In the genomic region with DNA sequence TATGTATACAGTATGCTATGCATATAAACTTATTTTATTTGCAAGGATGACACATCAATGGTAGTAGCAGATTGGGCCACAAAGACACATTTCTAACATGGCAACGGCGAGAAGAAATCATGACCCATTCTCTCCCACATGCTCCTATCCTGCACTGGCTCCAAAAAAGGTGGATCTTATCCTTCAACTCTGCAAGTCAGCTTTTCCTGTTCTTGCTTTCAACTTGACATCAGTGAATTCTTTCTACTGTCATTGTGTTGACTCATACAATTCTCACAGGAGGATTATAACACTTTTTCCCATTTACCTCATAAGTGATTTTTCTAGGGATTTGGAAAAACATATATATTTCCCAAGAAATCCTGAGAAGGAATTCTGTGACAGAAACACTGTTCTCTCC, we compare ENCODE assay signal across 24 cellular contexts. TPM values are rescaled to one million over a fixed set of nuclear protein-coding genes. Genes with fewer than 3 reads are reported as not detected.
A peak's percentile ranks its signal among the peaks of the same experiment; 100 is the strongest.
DNase-seq lines count a peak whose midpoint lies in the region; ATAC-seq, FAIRE-seq and TF ChIP-seq lines count a peak whose summit lies in the region.
"Had no signal": no experiment of that assay in that cellular context is flagged by ENCODE, and none has a peak within 500 bp of the region (broad histone marks: within the 10 kb centered on the region; RNA-seq: fewer than 3 reads in every experiment).

No MANE protein-coding gene starts in this region.

- in situ Hi-C loops in HepG2 (cut with HindIII; ENCODE audit: extremely low pct_ligation_motif_present, low pct_unique_long_range_greater_than_20kb): no loop called here

- H3K27me3 ChIP-seq in liver (ENCODE audit: control insufficient read depth in 4 of 4, insufficient read depth in 4 of 4, low read length in 3 of 4) (no peaks in the 10 kb centered on the region), HepG2 (ENCODE audit: control insufficient read depth in 1 of 2, insufficient read depth in 2 of 2, low read length in 2 of 2) (no peaks in the 10 kb centered on the region)
- H3K27me3 ChIP-seq: body of pancreas, left lung had no signal

- H3K4me1 ChIP-seq in liver (ENCODE audit: control insufficient read depth in 4 of 4, insufficient read depth in 4 of 4, low read length in 3 of 4): peaks cover 8 to 32% (median 21%) of the 10 kb centered on the region in 4 donors
- H3K4me1 ChIP-seq in HepG2 (ENCODE audit: insufficient read depth, low read length): no peaks in the 10 kb centered on the region

- 37% methylated on average over 2 of the region's 2 CpGs for WGBS in liver
- 96% methylated on average over 2 of the region's 2 CpGs for WGBS in HepG2 (ENCODE audit: low lambda C conversion rate)

- H4K20me1 ChIP-seq in HepG2 (ENCODE audit: insufficient read depth, low read length): no peaks in the 10 kb centered on the region

- CTCF ChIA-PET in HepG2 (lab: Yijun Ruan, JAX; ENCODE audit: low intra/inter-chr PET ratio, low total read pairs): no interaction called here

- no peak overlapping the region for H2AFZ ChIP-seq in HepG2 (ENCODE audit: low read length)

- BruUV-seq in HepG2 (replicated peaks; lab: Mats Ljungman, UMichigan): no TSS peak

- POLR2A ChIA-PET in HepG2 (lab: Yijun Ruan, JAX): no interaction called here

- TF ChIP-seq EP300 in HepG2 (IDR thresholded peaks at IDR 0.05; ENCODE audit: low read depth in 2 of 2, low read length in 2 of 2) (no peak), HepG2 (CRISPR knock-in tag; IDR thresholded peaks at IDR 0.05; ENCODE audit: borderline replicate concordance) (no peak)

- H3K9me3 ChIP-seq in liver (ENCODE audit: control insufficient read depth in 4 of 4, low read length in 3 of 4): no peaks in the 10 kb centered on the region
- no peaks in the 10 kb centered on the region for H3K9me3 ChIP-seq in HepG2 (ENCODE audit: low read length)
- H3K9me3 ChIP-seq: body of pancreas, left lung, mucosa of descending colon, psoas muscle had no signal

- ATAC-seq in HepG2: no peak
- ATAC-seq: body of pancreas, left lung, mucosa of descending colon had no signal

- H3K36me3 ChIP-seq in liver (ENCODE audit: control insufficient read depth in 4 of 4, insufficient read depth in 3 of 4, low read depth in 1 of 4, low read length in 3 of 4) (peaks cover 0 to 6% (median 3%) of the 10 kb centered on the region in 4 donors), HepG2 (replicated peaks in 1 of 2; ENCODE audit: control insufficient read depth in 1 of 2, insufficient read depth in 2 of 2, low read length in 2 of 2) (no peaks in the 10 kb centered on the region)

- no peak for TF ChIP-seq POLR2A in HepG2 (IDR thresholded peaks at IDR 0.05; ENCODE audit: insufficient read depth in 1 of 2, low read depth in 2 of 2, low read length in 2 of 2)

- FAIRE-seq in HepG2 (lab: Jason Lieb, UNC): no peak
- FAIRE-seq: A204.1, G401.6 had no signal

- H3K79me2 ChIP-seq in HepG2 (ENCODE audit: insufficient read depth, low read length): no peaks in the 10 kb centered on the region

- intact Hi-C loops in HepG2 (cut with micrococcal nuclease; ENCODE audit: unreplicated experiment): no loop called here

- H3K9ac ChIP-seq in liver (ENCODE audit: low read depth in 1 of 2, low read length in 2 of 2): peak overlapping the region in 1 of 2 donors; percentile 24
- no peak overlapping the region for H3K9ac ChIP-seq in HepG2 (ENCODE audit: insufficient read depth, low read depth, low read length)

- no peak for TF ChIP-seq CTCF in liver (IDR thresholded peaks at IDR 0.05; ENCODE audit: low read depth, low read length, missing input control)
- no peak for TF ChIP-seq CTCF in HepG2 (CRISPR knock-in tag; IDR thresholded peaks at IDR 0.05)

- TF ChIP-seq RAD21 in liver (IDR thresholded peaks at IDR 0.05) (no peak), HepG2 (CRISPR knock-in tag; IDR thresholded peaks at IDR 0.05) (no peak)

- H3K4me3 ChIP-seq in liver (ENCODE audit: low read depth in 1 of 3, low read length in 3 of 3): peak overlapping the region in 2 of 3 donors; percentile 1 to 2
- no peak overlapping the region for H3K4me3 ChIP-seq in HepG2 (replicated peaks in 1 of 3; ENCODE audit: insufficient read depth in 1 of 3, low read depth in 2 of 3, low read length in 3 of 3)
- H3K4me3 ChIP-seq: body of pancreas, left lung, mucosa of descending colon, psoas muscle had no signal

- peak overlapping the region; percentile 37 to 87 for H3K27ac ChIP-seq in liver (ENCODE audit: low read depth in 1 of 2, low read length in 2 of 2)
- no peak overlapping the region for H3K27ac ChIP-seq in HepG2 (ENCODE audit: extremely low read length, insufficient read depth, low read length)
- H3K27ac ChIP-seq: body of pancreas, epithelial cell of prostate, left lung, psoas muscle had no signal

- H3K4me2 ChIP-seq in HepG2 (ENCODE audit: low read depth, low read length): no peak overlapping the region

- no peak for DNase-seq in HepG2 (ENCODE audit: low spot score)
- DNase-seq in dermis microvascular lymphatic vessel endothelial cell (ENCODE audit: low read depth in 2 of 2): peak; percentile 30 to 79
- DNase-seq in lung microvascular endothelial cell (ENCODE audit: low read depth in 2 of 2): peak; percentile 39 to 85
- no peak for DNase-seq in superior temporal gyrus (ENCODE audit: extremely low spot score)
- no peak for DNase-seq in OCI-M2 (lab: John Stamatoyannopoulos, UW; ENCODE audit: unreplicated experiment)
- DNase-seq in NK-92 treated with Interleukin-12 subunit alpha and Interleukin-12 subunit beta, amount 100 ng/mL, for 24 hours (lab: John Stamatoyannopoulos, UW): no peak
- no peak for DNase-seq in NCI-H1930 (lab: John Stamatoyannopoulos, UW)
- DNase-seq: activated CD4-positive, alpha-beta T cell treated with anti-CD3 and anti-CD28 coated beads for 48 hours; activated naive CD8-positive, alpha-beta T cell treated with anti-CD3 and anti-CD28 coated beads for 36 hours; body of pancreas; C1 segment of cervical spinal cord; KBM-7; left lung; mucosa of descending colon; MV-4-11; NCI-H1694 treated with DMSO at 0.1 percent for 48 hours; psoas muscle; SIG-M5; stimulated activated CD4-positive, alpha-beta T cell treated with anti-CD3 and anti-CD28 coated beads, Interleukin-12 subunit alpha, Interleukin-12 subunit beta, amount 100 ng/mL, for 4 hours; T-helper 1 cell had no signal

TF ChIP-seq in liver, 16 proteins besides CTCF, POLR2A, EP300 and RAD21 (continues in another document):
- TF ChIP-seq, protein P1, sequence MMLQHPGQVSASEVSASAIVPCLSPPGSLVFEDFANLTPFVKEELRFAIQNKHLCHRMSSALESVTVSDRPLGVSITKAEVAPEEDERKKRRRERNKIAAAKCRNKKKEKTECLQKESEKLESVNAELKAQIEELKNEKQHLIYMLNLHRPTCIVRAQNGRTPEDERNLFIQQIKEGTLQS (IDR thresholded peaks at IDR 0.05): no peak
- TF ChIP-seq FOXA1 (IDR thresholded peaks at IDR 0.05) (no peak), YY1 (IDR thresholded peaks at IDR 0.05) (no peak), HNF4G (IDR thresholded peaks at IDR 0.05) (no peak)

RNA-seq across cellular contexts. Expression of gene ACVR1, which starts 53.1 kb away (rescaled TPM):
- total RNA-seq in liver (10 to 100 TPM in 1 of 2 donors, 1 to 10 TPM in 1; 9.3 to 20.4 TPM), HepG2 (2016; rRNA removed; fragmentation: Illumina TruSeq; extraction: Trizol) (2.3 and 2.8 TPM in 2 replicates), dermis microvascular lymphatic vessel endothelial cell (9.9 and 25.8 TPM in 2 replicates), lung microvascular endothelial cell (11.1 and 13.3 TPM in 2 replicates)
- polyA plus RNA-seq in liver (1 to 10 TPM; 6.2 to 7.7 TPM), HepG2 (2011; rRNA removed) (5.4 and 6.9 TPM in 2 replicates)
- total RNA-seq in HepG2 (2016; cell fraction: cytosol; rRNA removed; fragmentation: Illumina TruSeq; extraction: Trizol; ENCODE audit: low read depth): 1.3 and 1.7 TPM in 2 replicates
- 2.7 and 3.8 TPM in 2 replicates for total RNA-seq in HepG2 (2016; cell fraction: insoluble cytoplasmic fraction; rRNA removed; fragmentation: Illumina TruSeq; extraction: Trizol)
- total RNA-seq in HepG2 (2016; cell fraction: membrane; rRNA removed; fragmentation: Illumina TruSeq; extraction: Trizol): 3.1 and 3.3 TPM in 2 replicates
- total RNA-seq in HepG2 (2016; cell fraction: nucleus; rRNA removed; fragmentation: Illumina TruSeq; extraction: Trizol): 8.2 and 8.4 TPM in 2 replicates
- polyA plus RNA-seq in HepG2 (2011; cell fraction: cytosol; rRNA removed): 4.3 and 8.0 TPM in 2 replicates
- 5.9 and 6.4 TPM in 2 replicates for polyA plus RNA-seq in HepG2 (2011; cell fraction: nucleus; rRNA removed)
- polyA plus RNA-seq in HepG2 (2012): 8.6 and 9.9 TPM in 2 replicates
- polyA plus RNA-seq in HepG2 (2016; cell fraction: cytosol; fragmentation: Illumina TruSeq; extraction: Trizol; ENCODE audit: low read depth): 0.64 and 0.91 TPM in 2 replicates
- 4.0 and 4.8 TPM in 2 replicates for polyA plus RNA-seq in HepG2 (2016; cell fraction: insoluble cytoplasmic fraction; fragmentation: Illumina TruSeq; extraction: Trizol; ENCODE audit: low read depth)
- 1.3 and 1.6 TPM in 2 replicates for polyA plus RNA-seq in HepG2 (2016; cell fraction: membrane; fragmentation: Illumina TruSeq; extraction: Trizol; ENCODE audit: low read depth)
- polyA plus RNA-seq in HepG2 (2016; cell fraction: nucleus; fragmentation: Illumina TruSeq; extraction: Trizol; ENCODE audit: insufficient read depth, low read depth): 11.1 and 11.6 TPM in 2 replicates
- polyA minus RNA-seq in HepG2 (2011; rRNA and poly(A)+ RNA removed; ENCODE audit: low replicate concordance): 8.0 and 8.3 TPM in 2 replicates
- 6.2 and 10.0 TPM in 2 replicates for polyA minus RNA-seq in HepG2 (2011; cell fraction: cytosol; rRNA and poly(A)+ RNA removed)
- 12.7 and 15.2 TPM in 2 replicates for polyA minus RNA-seq in HepG2 (2011; cell fraction: nucleus; rRNA and poly(A)+ RNA removed)

Comparison
In these comparisons a context has a peak if more than half of its experiments do, and no peak if none do; other contexts are left out.
1. H3K4me3 ChIP-seq: peak in liver (2 of 3); none in HepG2 (0 of 3).
2. DNase-seq: peak in dermis microvascular lymphatic vessel endothelial cell (2 of 2) and lung microvascular endothelial cell (2 of 2); none in HepG2 (single experiment), superior temporal gyrus (single experiment), OCI-M2 (single experiment), NK-92 treated with Interleukin-12 subunit alpha and Interleukin-12 subunit beta, amount 100 ng/mL, for 24 hours (single experiment) and NCI-H1930 (0 of 2).